In the genomic region with DNA sequence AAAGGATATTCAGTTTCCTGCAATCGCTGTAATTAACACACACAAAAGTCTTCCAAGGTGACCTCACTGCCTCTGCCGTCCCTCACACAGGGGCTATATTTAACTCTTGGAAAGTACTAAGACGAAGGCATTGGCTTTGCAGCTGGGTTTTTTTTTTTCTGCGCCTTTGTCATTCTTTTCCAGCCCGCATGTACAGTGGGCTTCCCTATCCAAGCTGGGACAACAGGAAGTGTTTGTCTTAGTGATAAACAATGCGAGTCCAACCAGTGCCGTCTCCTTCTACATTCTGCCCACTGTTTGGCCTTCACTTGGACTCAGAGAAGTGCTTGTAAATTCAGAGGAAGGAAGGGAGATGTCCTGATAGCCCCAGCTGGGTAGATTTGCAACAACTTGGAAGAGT, we compare ENCODE assay signal across 16 cellular contexts. TPM values are rescaled to one million over a fixed set of nuclear protein-coding genes. Genes with fewer than 3 reads are reported as not detected.
DNase-seq lines count a peak whose midpoint lies in the region; ATAC-seq and TF ChIP-seq lines count a peak whose summit lies in the region.
"Had no signal": no experiment of that assay in that cellular context is flagged by ENCODE, and none has a peak within 500 bp of the region (broad histone marks: within the 10 kb centered on the region; RNA-seq: fewer than 3 reads in every experiment).

No MANE protein-coding gene starts in this region.

- DNase-seq in cardiac fibroblast (ENCODE audit: low read depth in 2 of 2) = peak; percentile 35 to 56
- no peak for DNase-seq in heart right ventricle
- DNase-seq in neural crest cell (ENCODE audit: low read depth, low spot score) = no peak
- DNase-seq in upper lobe of right lung = no peak
- no peak for DNase-seq in NCI-H2029 (lab: John Stamatoyannopoulos, UW)
- DNase-seq in activated CD8-positive, alpha-beta memory T cell treated with anti-CD3 and anti-CD28 coated beads, Interleukin-2, amount 50 U/mL, for 4 hours = no peak
- DNase-seq: activated naive CD8-positive, alpha-beta T cell treated with anti-CD3 and anti-CD28 coated beads, Interleukin-2, amount 50 U/mL, for 24 hours; effector memory CD8-positive, alpha-beta T cell; left colon; naive thymus-derived CD4-positive, alpha-beta T cell; NCI-H1694; NCI-H345 had no signal

- H3K4me3 ChIP-seq in cardiac fibroblast (replicated peaks in 1 of 2; ENCODE audit: low read depth in 2 of 2, low read length in 2 of 2) (no peak overlapping the region), heart right ventricle (peak overlapping the region in 4 of 10 donors; percentile 1 to 20 (median 17)), upper lobe of right lung (no peak overlapping the region)

- intact Hi-C loops in heart right ventricle (cut with DNase I) = no loop called here
- intact Hi-C loops in upper lobe of right lung (cut with DNase I) = no loop called here

- H3K9me3 ChIP-seq in heart right ventricle (no peaks in the 10 kb centered on the region), upper lobe of right lung (no peaks in the 10 kb centered on the region)

- H3K36me3 ChIP-seq in heart right ventricle (peaks cover 0 to 21% (median 0%) of the 10 kb centered on the region in 9 donors), upper lobe of right lung (no peaks in the 10 kb centered on the region)

- TF ChIP-seq CTCF in cardiac fibroblast (IDR thresholded peaks at IDR 0.05; ENCODE audit: low read depth, low read length) = no peak
- TF ChIP-seq CTCF in heart right ventricle (IDR thresholded peaks at IDR 0.05) = no peak
- no peak for TF ChIP-seq CTCF in neural crest cell (conservative IDR thresholded peaks at IDR 0.05)
- TF ChIP-seq CTCF in upper lobe of right lung (IDR thresholded peaks at IDR 0.05) = no peak

- peaks cover 11% of the 10 kb centered on the region for H3K4me1 Mint-ChIP-seq in neural crest cell
- H3K4me1 Mint-ChIP-seq: activated naive CD8-positive, alpha-beta T cell treated with anti-CD3 and anti-CD28 coated beads, Interleukin-2, amount 50 U/mL, for 24 hours; activated T-helper 17 cell treated with anti-CD3 and anti-CD28 coated beads, Interleukin-2, amount 50 U/mL, for 72 hours; central memory CD8-positive, alpha-beta T cell had no signal

- H3K27me3 Mint-ChIP-seq in neural crest cell (ENCODE audit: low read depth) = no peaks in the 10 kb centered on the region
- H3K27me3 Mint-ChIP-seq: activated naive CD8-positive, alpha-beta T cell treated with anti-CD3 and anti-CD28 coated beads, Interleukin-2, amount 50 U/mL, for 24 hours had no signal

- no peak overlapping the region for H3K4me3 Mint-ChIP-seq in neural crest cell
- H3K4me3 Mint-ChIP-seq: activated naive CD8-positive, alpha-beta T cell treated with anti-CD3 and anti-CD28 coated beads, Interleukin-2, amount 50 U/mL, for 24 hours; activated T-helper 17 cell treated with anti-CD3 and anti-CD28 coated beads, Interleukin-2, amount 50 U/mL, for 72 hours; central memory CD8-positive, alpha-beta T cell; effector memory CD8-positive, alpha-beta T cell; naive thymus-derived CD4-positive, alpha-beta T cell had no signal

- no peaks in the 10 kb centered on the region for H3K9me3 Mint-ChIP-seq in neural crest cell
- H3K9me3 Mint-ChIP-seq: activated naive CD8-positive, alpha-beta T cell treated with anti-CD3 and anti-CD28 coated beads, Interleukin-2, amount 50 U/mL, for 24 hours; activated T-helper 17 cell treated with anti-CD3 and anti-CD28 coated beads, Interleukin-2, amount 50 U/mL, for 72 hours; central memory CD8-positive, alpha-beta T cell; effector memory CD8-positive, alpha-beta T cell; naive thymus-derived CD4-positive, alpha-beta T cell had no signal

- no peaks in the 10 kb centered on the region for H3K36me3 Mint-ChIP-seq in neural crest cell (ENCODE audit: low read depth)

- H3K27ac Mint-ChIP-seq in neural crest cell (ENCODE audit: unreplicated experiment) = peak overlapping the region; percentile 92
- H3K27ac Mint-ChIP-seq: activated naive CD8-positive, alpha-beta T cell treated with anti-CD3 and anti-CD28 coated beads, Interleukin-2, amount 50 U/mL, for 24 hours; activated T-helper 17 cell treated with anti-CD3 and anti-CD28 coated beads, Interleukin-2, amount 50 U/mL, for 72 hours; effector memory CD8-positive, alpha-beta T cell had no signal

- ATAC-seq in heart right ventricle = peak; percentile 49 to 84 (median 76)
- ATAC-seq in upper lobe of right lung = peak; percentile 51
- no peak for ATAC-seq in HG02588 (IDR thresholded peaks at IDR 0.05; ENCODE audit: unreplicated experiment)
- ATAC-seq: activated naive CD8-positive, alpha-beta T cell treated with anti-CD3 and anti-CD28 coated beads, Interleukin-2, amount 50 U/mL, for 24 hours; activated T-helper 17 cell treated with anti-CD3 and anti-CD28 coated beads, Interleukin-2, amount 50 U/mL, for 72 hours; effector memory CD8-positive, alpha-beta T cell; left colon; naive thymus-derived CD4-positive, alpha-beta T cell had no signal

- WGBS in heart right ventricle, 2 donors = 5% methylated on average over 6 to 7 of the region's 7 CpGs

- H3K27me3 ChIP-seq in heart right ventricle (no peaks in the 10 kb centered on the region), upper lobe of right lung (no peaks in the 10 kb centered on the region)

- H3K27ac ChIP-seq in heart right ventricle (peak overlapping the region; percentile 64 to 97 (median 88)), upper lobe of right lung (peak overlapping the region; percentile 24)

- H3K4me1 ChIP-seq in heart right ventricle = peaks cover 18 to 100% (median 89%) of the 10 kb centered on the region in 9 donors
- peaks cover 20% of the 10 kb centered on the region for H3K4me1 ChIP-seq in upper lobe of right lung

RNA-seq across cellular contexts. Expression of a gene that starts 17.6 kb away (rescaled TPM):
- total RNA-seq in heart right ventricle (10 to 100 TPM; 30.3 to 61.6 (median 47.2) TPM), neural crest cell (11.6 and 13.9 TPM in 2 replicates), upper lobe of right lung (32.7 TPM)
- polyA plus RNA-seq in heart right ventricle = 10 to 100 TPM; 35.6 to 35.9 TPM
- total RNA-seq: T-helper 1 cell treated with Interleukin-12 subunit alpha and Interleukin-12 subunit beta and Interleukin-4 antibody, amounts not matched to agents 30 ng/mL and 1 ng/mL, for 36 hours had no signal

RNA-seq across cellular contexts. Expression of a gene that starts 56.0 kb away (rescaled TPM):
- total RNA-seq in heart right ventricle (10 to 100 TPM in 6 of 10 donors, 1 to 10 TPM in 4; 8.1 to 13.4 (median 10.2) TPM), neural crest cell (28.8 and 29.2 TPM in 2 replicates), upper lobe of right lung (23.9 TPM)
- 1 to 10 TPM; 4.8 to 9.5 TPM for polyA plus RNA-seq in heart right ventricle

Comparison
In these comparisons a context has a peak if more than half of its experiments do, and no peak if none do; other contexts are left out.
1. DNase-seq: peak in cardiac fibroblast (2 of 2); none in heart right ventricle (0 of 2), neural crest cell (single experiment), upper lobe of right lung (single experiment), NCI-H2029 (single experiment) and activated CD8-positive, alpha-beta memory T cell treated with anti-CD3 and anti-CD28 coated beads, Interleukin-2, amount 50 U/mL, for 4 hours (single experiment).